19 cellular contexts compared by ENCODE assay signal in the genomic region with DNA sequence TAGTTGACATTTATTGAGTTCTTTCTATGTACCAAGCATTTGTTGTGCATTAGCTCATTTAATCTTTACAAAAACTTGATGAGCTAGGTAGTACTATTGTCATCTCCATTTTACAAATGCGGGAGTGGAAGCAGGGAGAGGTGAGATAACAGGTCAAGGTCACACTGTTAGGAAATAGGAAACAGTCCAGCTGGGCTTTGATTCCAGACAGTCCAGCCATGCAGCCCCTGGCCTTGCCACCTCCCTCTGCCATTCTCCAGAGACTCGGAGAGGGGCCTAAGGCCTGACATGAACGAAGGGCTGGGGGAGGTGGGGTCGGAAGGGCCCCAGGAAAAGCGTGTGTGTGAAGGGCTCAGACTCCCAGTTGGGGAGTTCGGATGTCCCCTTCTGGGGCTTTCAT. TPM values are rescaled to one million over a fixed set of nuclear protein-coding genes. Genes with fewer than 3 reads are reported as not detected.
DNase-seq lines count a peak whose midpoint lies in the region; ATAC-seq and TF ChIP-seq lines count a peak whose summit lies in the region.
"Had no signal": no experiment of that assay in that cellular context is flagged by ENCODE, and none has a peak within 500 bp of the region (broad histone marks: within the 10 kb centered on the region; RNA-seq: fewer than 3 reads in every experiment).

No MANE protein-coding gene starts in this region.

- peaks cover 85% of the 10 kb centered on the region for H3K79me2 ChIP-seq in mammary epithelial cell (ENCODE audit: insufficient read depth, low read length)

- POLR2A ChIA-PET in MCF 10A (lab: Yijun Ruan, JAX) = interaction anchor here (0.6 to 6.8 kb wide), 5 partner anchors 9 to 276 kb away, joined by 3 to 80 read pairs (median 4); no protein-coding TSS in a partner anchor

- 91% methylated on average over 6 of the region's 6 CpGs for WGBS in mammary epithelial cell (ENCODE audit: low coverage, missing lambda C conversion rate)

- DNase-seq in MCF 10A (ENCODE audit: unreplicated experiment) = no peak
- no peak for DNase-seq in mammary epithelial cell
- no peak for DNase-seq in memory B cell (ENCODE audit: low spot score in 2 of 2)
- no peak for DNase-seq in upper lobe of right lung
- DNase-seq in Ammon's horn (ENCODE audit: low spot score) = no peak
- no peak for DNase-seq in activated CD4-positive, alpha-beta T cell treated with anti-CD3 and anti-CD28 coated beads for 4 hours
- DNase-seq: cortex of kidney, EL, head of caudate nucleus, left lung, MV-4-11, NCI-H187, NCI-H446, T1000 had no signal

- H3K9me3 ChIP-seq in mammary epithelial cell (replicated peaks; ENCODE audit: insufficient read depth, low read length) (peaks cover 4% of the 10 kb centered on the region), upper lobe of right lung (no peaks in the 10 kb centered on the region)
- H3K9me3 ChIP-seq: HAP-1, left lung had no signal

- intact Hi-C loops in MCF 10A (cut with micrococcal nuclease) (loop anchor here (5.0 kb wide), 1 partner anchor 90 kb away; a partner anchor contains a TSS), mammary epithelial cell (cut with micrococcal nuclease) (no loop called here), upper lobe of right lung (cut with DNase I) (no loop called here)

- H3K4me3 Mint-ChIP-seq in MCF 10A (ENCODE audit: unreplicated experiment) = no peak overlapping the region
- no peak overlapping the region for H3K4me3 Mint-ChIP-seq in activated T-helper 17 cell treated with anti-CD3 and anti-CD28 coated beads, Interleukin-2, amount 50 U/mL, for 72 hours
- H3K4me3 Mint-ChIP-seq in memory B cell = no peak overlapping the region

- in situ Hi-C loops in mammary epithelial cell (cut with MboI; ENCODE audit: low sequenced_read_pairs in 2 of 2) = no loop called here

- H3K4me1 Mint-ChIP-seq in MCF 10A (ENCODE audit: insufficient read depth, unreplicated experiment) (peaks cover 48% of the 10 kb centered on the region), memory B cell (peaks cover 47% of the 10 kb centered on the region)
- H3K4me1 Mint-ChIP-seq in activated T-helper 17 cell treated with anti-CD3 and anti-CD28 coated beads, Interleukin-2, amount 50 U/mL, for 72 hours = peaks cover 48% of the 10 kb centered on the region

- H3K4me1 ChIP-seq in mammary epithelial cell (ENCODE audit: insufficient read depth, low read length) = peaks cover 33% of the 10 kb centered on the region
- H3K4me1 ChIP-seq in upper lobe of right lung = peaks cover 67% of the 10 kb centered on the region
- H3K4me1 ChIP-seq: HAP-1 had no signal

- H4K20me1 ChIP-seq in mammary epithelial cell (ENCODE audit: insufficient read depth, low read length) = no peaks in the 10 kb centered on the region

- H3K9me3 Mint-ChIP-seq in MCF 10A (ENCODE audit: unreplicated experiment) (no peaks in the 10 kb centered on the region), memory B cell (no peaks in the 10 kb centered on the region)
- H3K9me3 Mint-ChIP-seq in activated T-helper 17 cell treated with anti-CD3 and anti-CD28 coated beads, Interleukin-2, amount 50 U/mL, for 72 hours = no peaks in the 10 kb centered on the region

- H3K27me3 ChIP-seq in mammary epithelial cell (ENCODE audit: insufficient read depth, low read length) (no peaks in the 10 kb centered on the region), upper lobe of right lung (no peaks in the 10 kb centered on the region)
- H3K27me3 ChIP-seq: left lung had no signal

- no peak overlapping the region for H3K4me2 ChIP-seq in mammary epithelial cell (ENCODE audit: insufficient read depth, low read depth, low read length)
- H3K4me2 ChIP-seq: KMS-11 had no signal

- no peak overlapping the region for H3K9ac ChIP-seq in mammary epithelial cell (ENCODE audit: insufficient read depth, low read length)
- H3K9ac ChIP-seq: KMS-11 had no signal

- no peak for ATAC-seq in activated T-helper 17 cell treated with anti-CD3 and anti-CD28 coated beads, Interleukin-2, amount 50 U/mL, for 72 hours (replicated peaks)
- ATAC-seq in memory B cell (ENCODE audit: low read depth) = no peak
- ATAC-seq in upper lobe of right lung = no peak
- no peak for ATAC-seq in GM18909 (IDR thresholded peaks at IDR 0.05; ENCODE audit: poor library complexity, unreplicated experiment)
- ATAC-seq: activated CD4-positive, CD25-positive, alpha-beta regulatory T cell treated with anti-CD3 and anti-CD28 coated beads, Interleukin-2, amount 50 U/mL, for 24 hours; left lung had no signal

- H3K27me3 Mint-ChIP-seq in MCF 10A (ENCODE audit: insufficient read depth, unreplicated experiment) (no peaks in the 10 kb centered on the region), memory B cell (no peaks in the 10 kb centered on the region)
- H3K27me3 Mint-ChIP-seq in activated T-helper 17 cell treated with anti-CD3 and anti-CD28 coated beads, Interleukin-2, amount 50 U/mL, for 72 hours = no peaks in the 10 kb centered on the region

- no TSS peak for BruUV-seq in MCF 10A (replicated peaks; lab: Mats Ljungman, UMichigan)
- BruUV-seq in mammary epithelial cell (replicated peaks; lab: Mats Ljungman, UMichigan) = no TSS peak

- no peak overlapping the region for H2AFZ ChIP-seq in mammary epithelial cell (ENCODE audit: low read depth, low read length)

- peak overlapping the region; percentile 71 for H3K27ac Mint-ChIP-seq in MCF 10A (ENCODE audit: low read depth, unreplicated experiment)
- H3K27ac Mint-ChIP-seq in activated T-helper 17 cell treated with anti-CD3 and anti-CD28 coated beads, Interleukin-2, amount 50 U/mL, for 72 hours = peak overlapping the region; percentile 79
- H3K27ac Mint-ChIP-seq in memory B cell = peak overlapping the region; percentile 47

- H3K36me3 ChIP-seq in mammary epithelial cell (ENCODE audit: insufficient read depth, low read length) = no peaks in the 10 kb centered on the region
- H3K36me3 ChIP-seq in upper lobe of right lung = no peaks in the 10 kb centered on the region
- H3K36me3 ChIP-seq: HAP-1, left lung had no signal

- dilution Hi-C loops in mammary epithelial cell (cut with HindIII; ENCODE audit: low sequenced_read_pairs) = no loop called here

- CTCF ChIA-PET in MCF 10A (lab: Yijun Ruan, JAX) (interaction anchor here (1.0 to 7.0 kb wide), 4 partner anchors 16 to 138 kb away, joined by 3 to 83 read pairs (median 3); a partner anchor contains a TSS), mammary epithelial cell (lab: Charles Lee; ENCODE audit: low non-redundant PET) (no interaction called here)

- H3K36me3 Mint-ChIP-seq in MCF 10A (ENCODE audit: insufficient read depth, unreplicated experiment) (peaks cover 19% of the 10 kb centered on the region), memory B cell (peaks cover 4% of the 10 kb centered on the region)
- peaks cover 21% of the 10 kb centered on the region for H3K36me3 Mint-ChIP-seq in activated T-helper 17 cell treated with anti-CD3 and anti-CD28 coated beads, Interleukin-2, amount 50 U/mL, for 72 hours (ENCODE audit: low read depth)

- no peak for TF ChIP-seq CTCF in MCF 10A (IDR thresholded peaks at IDR 0.05; ENCODE audit: unreplicated experiment)
- no peak for TF ChIP-seq CTCF in mammary epithelial cell (conservative IDR thresholded peaks at IDR 0.05 in 1 of 2, IDR thresholded peaks at IDR 0.05 in 1 of 2; ENCODE audit: extremely low read depth in 1 of 2, insufficient read depth in 1 of 2, low read depth in 1 of 2, low read length in 2 of 2)
- TF ChIP-seq CTCF in upper lobe of right lung (IDR thresholded peaks at IDR 0.05) = no peak

- H3K27ac ChIP-seq in mammary epithelial cell (ENCODE audit: insufficient read depth, low read depth, low read length) (no peak overlapping the region), upper lobe of right lung (peak overlapping the region; percentile 40)
- H3K27ac ChIP-seq: KMS-11 had no signal

- H3K4me3 ChIP-seq in mammary epithelial cell (replicated peaks in 1 of 3; ENCODE audit: insufficient read depth in 1 of 3, low read depth in 2 of 3, low read length in 3 of 3) = no peak overlapping the region
- no peak overlapping the region for H3K4me3 ChIP-seq in upper lobe of right lung
- H3K4me3 ChIP-seq: HAP-1, left lung had no signal

RNA-seq across cellular contexts. Expression of a gene that starts 55.6 kb away (rescaled TPM):
- total RNA-seq in MCF 10A (2022) = 321 and 341 TPM in 2 replicates
- 100 to 1,000 TPM in 1 of 2 donors, 10 to 100 TPM in 1; 64.0 to 161 TPM for total RNA-seq in mammary epithelial cell
- polyA plus RNA-seq in mammary epithelial cell = 253 TPM
- 493 TPM for polyA minus RNA-seq in mammary epithelial cell
- 100 to 1,000 TPM in 1 of 2 donors, 10 to 100 TPM in 1; 60.3 to 180 TPM for total RNA-seq in activated T-helper 17 cell treated with anti-CD3 and anti-CD28 coated beads, Interleukin-2, amount 50 U/mL, for 72 hours
- 50.9 TPM for total RNA-seq in upper lobe of right lung
